ENCODE assay signal across 20 cellular contexts in the genomic region with DNA sequence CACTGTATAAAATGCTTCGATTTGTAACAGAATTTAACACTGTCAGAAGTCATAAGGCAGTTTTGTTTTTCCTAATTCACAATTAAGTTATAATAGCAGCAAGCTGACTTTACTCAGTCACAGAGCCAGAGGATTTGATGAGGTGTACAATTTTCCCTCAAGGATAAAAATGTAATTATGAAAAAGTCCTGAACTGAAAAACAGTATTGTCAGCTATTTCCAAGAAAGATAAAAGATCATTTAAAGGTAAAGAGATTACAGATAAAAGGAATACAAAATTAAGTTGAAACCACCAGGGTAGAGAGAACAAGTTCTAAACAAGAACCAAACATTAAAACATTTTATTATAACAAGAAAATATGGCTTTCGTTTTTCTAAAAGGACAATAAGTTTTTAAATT.
"Had no signal": no experiment of that assay in that cellular context is flagged by ENCODE, and none has a peak within 500 bp of the region (broad histone marks: within the 10 kb centered on the region; RNA-seq: fewer than 3 reads in every experiment).

No MANE protein-coding gene starts in this region.

- H3K27ac Mint-ChIP-seq: endodermal cell, naive B cell, type B pancreatic cell had no signal

- H3K36me3 Mint-ChIP-seq: naive B cell, type B pancreatic cell had no signal

- H3K4me3 Mint-ChIP-seq: endodermal cell, naive B cell, nephron, type B pancreatic cell had no signal

- H3K27ac ChIP-seq: coronary artery, hepatocyte, left ventricle myocardium inferior, lower lobe of right lung, right atrium auricular region had no signal

- H3K79me2 ChIP-seq: hepatocyte had no signal

- H3K9me3 ChIP-seq: left ventricle myocardium inferior, lower lobe of right lung, right atrium auricular region had no signal

- H3K9me3 Mint-ChIP-seq: endodermal cell, type B pancreatic cell had no signal

- DNase-seq: effector CD4-positive, alpha-beta T cell; endodermal cell; head of caudate nucleus; kidney; left cardiac atrium; left ventricle myocardium inferior; lower lobe of right lung; mesendoderm; naive B cell; occipital lobe; stimulated activated CD4-positive, alpha-beta T cell treated with anti-CD3 and anti-CD28 coated beads, Interleukin-2, amount 100 ng/mL, for 48 hours; stimulated activated naive CD4-positive, alpha-beta T cell treated with Interleukin-2 at 50 U/mL for 16 hours had no signal

- ATAC-seq: lower lobe of right lung had no signal

- FAIRE-seq: endothelial cell of umbilical vein, kidney, urothelium cell line had no signal

- H2AFZ ChIP-seq: hepatocyte had no signal

- H3K4me3 ChIP-seq: coronary artery, hepatocyte, left ventricle myocardium inferior, lower lobe of right lung, right atrium auricular region, smooth muscle cell had no signal

- H3K4me2 ChIP-seq: hepatocyte, smooth muscle cell had no signal

- H3K27me3 Mint-ChIP-seq: naive B cell, type B pancreatic cell had no signal

- H3K4me1 Mint-ChIP-seq: endodermal cell, naive B cell had no signal

- H3K36me3 ChIP-seq: left ventricle myocardium inferior, lower lobe of right lung, right atrium auricular region had no signal

- H3K27me3 ChIP-seq: hepatocyte, right atrium auricular region had no signal

- H3K4me1 ChIP-seq: left ventricle myocardium inferior, lower lobe of right lung, right atrium auricular region had no signal
